ENCODE assay signal across 1 cellular context in genomic region chr4:1187182-1187581, GRCh38.
TF ChIP-seq lines count a peak whose summit lies in the region.

No MANE protein-coding gene starts in this region.

TF ChIP-seq in K562, 482 proteins besides CTCF, POLR2A, EP300 and RAD21 (continued from another document):
- no peak for TF ChIP-seq PBX2 (CRISPR knock-in tag; IDR thresholded peaks at IDR 0.05; ENCODE audit: low read depth)
- TF ChIP-seq PBX2 (tag; conservative IDR thresholded peaks at IDR 0.05; ENCODE audit: low read depth), result 0 out of 2 replicates have a peak, but pooled peaks have one; percentile 30
- TF ChIP-seq XRCC4 (IDR thresholded peaks at IDR 0.05; ENCODE audit: extremely low read depth, insufficient read depth, insufficient read length), result no peak
- TF ChIP-seq, protein P1, sequence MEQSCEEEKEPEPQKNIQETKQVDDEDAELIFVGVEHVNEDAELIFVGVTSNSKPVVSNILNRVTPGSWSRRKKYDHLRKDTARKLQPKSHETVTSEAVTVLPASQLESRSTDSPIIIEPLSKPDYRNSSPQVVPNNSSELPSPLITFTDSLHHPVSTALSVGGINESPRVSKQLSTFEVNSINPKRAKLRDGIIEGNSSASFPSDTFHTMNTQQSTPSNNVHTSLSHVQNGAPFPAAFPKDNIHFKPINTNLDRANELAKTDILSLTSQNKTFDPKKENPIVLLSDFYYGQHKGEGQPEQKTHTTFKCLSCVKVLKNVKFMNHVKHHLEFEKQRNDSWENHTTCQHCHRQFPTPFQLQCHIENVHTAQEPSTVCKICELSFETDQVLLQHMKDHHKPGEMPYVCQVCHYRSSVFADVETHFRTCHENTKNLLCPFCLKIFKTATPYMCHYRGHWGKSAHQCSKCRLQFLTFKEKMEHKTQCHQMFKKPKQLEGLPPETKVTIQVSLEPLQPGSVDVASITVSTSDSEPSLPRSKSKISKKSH (CRISPR knock-in tag; IDR thresholded peaks at IDR 0.05), result no peak
TF ChIP-seq in K562: peak in this region for 1.
